1 cellular context compared by ENCODE assay signal in genomic region chr20:32036716-32037355, GRCh38.
TF ChIP-seq lines count a peak whose summit lies in the region.

No MANE protein-coding gene starts in this region.

TF ChIP-seq in HepG2, 621 proteins besides CTCF, POLR2A, EP300 and RAD21:
- TF ChIP-seq RBM22 (optimal IDR thresholded peaks at IDR 0.05; ENCODE audit: low read length) (no peak), ATF4 (CRISPR knock-in tag; IDR thresholded peaks at IDR 0.05) (peak in 1 of 2 experiments; percentile 91; a peak in 2 of 4 replicates), CEBPB (IDR thresholded peaks at IDR 0.05; ENCODE audit: borderline replicate concordance, low read depth, low read length) (peak; percentile 74; the same call in 1 of the 2 replicates), ATF7 (IDR thresholded peaks at IDR 0.05) (peak; percentile 27; the same call in 1 of the 2 replicates), ATF7 (CRISPR knock-in tag; IDR thresholded peaks at IDR 0.05) (no peak), ZNF333 (CRISPR knock-in tag; IDR thresholded peaks at IDR 0.05; ENCODE audit: borderline replicate concordance) (no peak), LBX2 (CRISPR knock-in tag; IDR thresholded peaks at IDR 0.05; ENCODE audit: borderline replicate concordance) (no peak), PAX8 (CRISPR knock-in tag; IDR thresholded peaks at IDR 0.05; ENCODE audit: borderline replicate concordance) (no peak), BRF2 (CRISPR knock-in tag; IDR thresholded peaks at IDR 0.05) (no peak), CBFB (CRISPR knock-in tag; IDR thresholded peaks at IDR 0.05) (no peak)
